ENCODE assay signal across 28 cellular contexts in the genomic region with DNA sequence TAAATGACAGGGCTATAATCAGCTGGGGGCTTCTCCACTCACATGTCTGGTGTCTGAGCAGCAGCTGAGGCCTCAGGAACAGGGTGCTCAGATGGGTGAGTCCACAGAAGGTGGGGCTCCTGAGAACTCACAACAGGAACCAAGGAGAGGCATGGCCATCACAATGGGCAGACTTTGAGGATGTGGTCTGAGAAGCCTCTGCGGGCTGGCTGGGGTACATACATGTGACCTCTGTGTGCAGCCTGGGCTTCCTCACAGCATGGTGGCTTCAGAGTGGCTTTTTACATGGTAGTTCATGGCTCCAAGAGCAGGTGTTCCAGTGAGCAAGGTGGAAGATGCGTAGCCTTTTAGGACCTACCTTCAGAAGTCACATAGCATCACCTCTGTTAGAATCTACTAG.
"Had no signal": no experiment of that assay in that cellular context is flagged by ENCODE, and none has a peak within 500 bp of the region (broad histone marks: within the 10 kb centered on the region; RNA-seq: fewer than 3 reads in every experiment).

No MANE protein-coding gene starts in this region.

- H3K79me2 ChIP-seq: hepatocyte had no signal

- H3K4me3 Mint-ChIP-seq: mesothelial cell of epicardium; naive B cell; natural killer cell; nephron progenitor cell; stimulated activated naive CD8-positive, alpha-beta T cell treated with anti-CD3 and anti-CD28 coated beads, Interleukin-15, Interleukin-2, amounts not matched to agents 100 ng/mL and 50 ng/mL, for 24 hours had no signal

- H3K4me1 ChIP-seq: left ventricle myocardium inferior, pancreas, prostate gland, suprapubic skin, tibial artery, upper lobe of right lung had no signal

- H3K27me3 ChIP-seq: hepatocyte, pancreas, suprapubic skin, tibial artery, upper lobe of right lung had no signal

- H3K36me3 ChIP-seq: pancreas, prostate gland, suprapubic skin, thoracic aorta, upper lobe of right lung had no signal

- FAIRE-seq: pancreas, urothelium cell line had no signal

- H3K4me1 Mint-ChIP-seq: naive B cell, natural killer cell, nephron progenitor cell had no signal

- H3K36me3 Mint-ChIP-seq: natural killer cell had no signal

- H3K9me3 Mint-ChIP-seq: mesothelial cell of epicardium; natural killer cell; nephron progenitor cell; stimulated activated naive CD8-positive, alpha-beta T cell treated with anti-CD3 and anti-CD28 coated beads, Interleukin-15, Interleukin-2, amounts not matched to agents 100 ng/mL and 50 ng/mL, for 24 hours had no signal

- H3K9me3 ChIP-seq: left ventricle myocardium inferior, pancreas, prostate gland, suprapubic skin, thoracic aorta, tibial artery, upper lobe of right lung had no signal

- ATAC-seq: natural killer cell, pancreas, right cardiac atrium, sciatic nerve, upper lobe of right lung had no signal

- H3K27ac Mint-ChIP-seq: mesothelial cell of epicardium; natural killer cell; nephron progenitor cell; stimulated activated naive CD8-positive, alpha-beta T cell treated with anti-CD3 and anti-CD28 coated beads, Interleukin-15, Interleukin-2, amounts not matched to agents 100 ng/mL and 50 ng/mL, for 24 hours had no signal

- H3K4me2 ChIP-seq: hepatocyte had no signal

- DNase-seq: islet precursor cell; left ventricle myocardium inferior; mesendoderm; naive B cell; natural killer cell; nephron progenitor cell; nucleus accumbens; pancreas; retina; right cardiac atrium; stimulated activated CD4-positive, alpha-beta T cell treated with anti-CD3 and anti-CD28 coated beads, Interleukin-12 subunit alpha, Interleukin-12 subunit beta, amount 100 ng/mL, for 4 hours; stimulated activated CD4-positive, alpha-beta T cell treated with anti-CD3 and anti-CD28 coated beads, Interleukin-15, amount 100 ng/mL, for 24 hours; stimulated activated CD4-positive, alpha-beta T cell treated with anti-CD3 and anti-CD28 coated beads, Interleukin-2, amount 100 ng/mL, for 24 hours; stimulated activated CD4-positive, alpha-beta T cell treated with anti-CD3 and anti-CD28 coated beads, Interleukin-4, amount 100 ng/mL, for 1 hour; stimulated activated naive CD4-positive, alpha-beta T cell; trophoblast cell; upper lobe of right lung had no signal

- H2AFZ ChIP-seq: hepatocyte had no signal

- H3K4me3 ChIP-seq: hepatocyte, left ventricle myocardium inferior, lung, pancreas, prostate gland, skin epidermis, suprapubic skin, thoracic aorta, tibial artery, upper lobe of right lung had no signal

- H3K27me3 Mint-ChIP-seq: stimulated activated naive CD8-positive, alpha-beta T cell treated with anti-CD3 and anti-CD28 coated beads, Interleukin-15, Interleukin-2, amounts not matched to agents 100 ng/mL and 50 ng/mL, for 24 hours had no signal

- H3K27ac ChIP-seq: hepatocyte, left ventricle myocardium inferior, pancreas, prostate gland, skin epidermis, suprapubic skin, thoracic aorta, tibial artery, upper lobe of right lung had no signal
